In genomic region chr9:131019387-131020239, GRCh38 we compare ENCODE assay signal across 15 cellular contexts. TPM values are rescaled to one million over a fixed set of nuclear protein-coding genes. Genes with fewer than 3 reads are reported as not detected.
DNase-seq lines count a peak whose midpoint lies in the region; ATAC-seq and TF ChIP-seq lines count a peak whose summit lies in the region.
"Had no signal": no experiment of that assay in that cellular context is flagged by ENCODE, and none has a peak within 500 bp of the region (broad histone marks: within the 10 kb centered on the region; RNA-seq: fewer than 3 reads in every experiment).

No MANE protein-coding gene starts in this region.

- H3K27me3 ChIP-seq in right atrium auricular region = no peaks in the 10 kb centered on the region
- H3K27me3 ChIP-seq in adrenal gland = no peaks in the 10 kb centered on the region

- no peak for TF ChIP-seq CTCF in right atrium auricular region (IDR thresholded peaks at IDR 0.05)
- TF ChIP-seq CTCF in adrenal gland (IDR thresholded peaks at IDR 0.05) = no peak
- no peak for TF ChIP-seq CTCF in lower leg skin (IDR thresholded peaks at IDR 0.05)

- H3K9me3 ChIP-seq in right atrium auricular region = no peaks in the 10 kb centered on the region
- H3K9me3 ChIP-seq in adrenal gland (replicated peaks in 1 of 3) = no peaks in the 10 kb centered on the region

- no peak overlapping the region for H3K27ac ChIP-seq in right atrium auricular region
- H3K27ac ChIP-seq in adrenal gland = peak overlapping the region in 2 of 5 donors; percentile 33 to 83

- TF ChIP-seq POLR2A in adrenal gland (IDR thresholded peaks at IDR 0.05) (no peak), lower leg skin (IDR thresholded peaks at IDR 0.05) (no peak)

- DNase-seq in Right ventricle myocardium inferior (ENCODE audit: missing footprints) (no peak), right atrium auricular region (ENCODE audit: low spot score) (no peak), adrenal gland (peak in 4 of 7 donors; percentile 18 to 69 (median 34)), lower leg skin (ENCODE audit: low spot score in 2 of 2) (peak; percentile 59 to 92), ureter (ENCODE audit: low spot score) (peak; percentile 81), NCI-H2029 treated with DMSO at 0.1 percent for 48 hours (lab: John Stamatoyannopoulos, UW) (no peak), NCI-H2196 (lab: John Stamatoyannopoulos, UW; ENCODE audit: unreplicated experiment) (no peak)
- DNase-seq: ACHN; activated CD4-positive, alpha-beta T cell treated with anti-CD3 and anti-CD28 coated beads for 36 hours; activated T-cell treated with anti-CD3 and anti-CD28 coated beads, Interleukin-2, amount 50 U/mL, for 48 hours; H9; immature natural killer cell; NCI-H1105; stimulated activated CD4-positive, alpha-beta T cell treated with anti-CD3 and anti-CD28 coated beads, Interleukin-12 subunit alpha, Interleukin-12 subunit beta, amount 100 ng/mL, for 4 hours had no signal

- ATAC-seq in Right ventricle myocardium inferior (peak; percentile 13), HG02588 (IDR thresholded peaks at IDR 0.05; ENCODE audit: unreplicated experiment) (no peak)
- ATAC-seq: activated CD4-positive, alpha-beta T cell treated with anti-CD3 and anti-CD28 coated beads for 36 hours had no signal

- H3K36me3 ChIP-seq in right atrium auricular region (no peaks in the 10 kb centered on the region), adrenal gland (replicated peaks in 1 of 2) (no peaks in the 10 kb centered on the region)

- intact Hi-C loops in Right ventricle myocardium inferior (cut with DNase I) = no loop called here
- intact Hi-C loops in adrenal gland (cut with DNase I) = no loop called here
- intact Hi-C loops in lower leg skin (cut with DNase I; ENCODE audit: low total_unique reads) = no loop called here

- H3K4me1 ChIP-seq in right atrium auricular region (no peaks in the 10 kb centered on the region), adrenal gland (replicated peaks in 1 of 2) (no peaks in the 10 kb centered on the region)

- WGBS in adrenal gland, 4 donors = 65 to 77% (median 70%) methylated on average over 7 to 15 of the region's 15 CpGs
- WGBS in lower leg skin, 2 donors = 51 to 69% methylated on average over 13 to 15 of the region's 15 CpGs

- H3K4me3 ChIP-seq in right atrium auricular region (no peak overlapping the region), adrenal gland (no peak overlapping the region), lower leg skin (ENCODE audit: low read depth, poor library complexity, severe bottlenecking) (no peak overlapping the region)

RNA-seq across cellular contexts. Expression of gene LAMC3, which starts 10.6 kb away (rescaled TPM):
- total RNA-seq in Right ventricle myocardium inferior = 0.22 TPM
- total RNA-seq in right atrium auricular region = 1 to 10 TPM in 1 of 2 donors, under 1 TPM in 1; 0.56 to 1.6 TPM
- 100 to 1,000 TPM in 1 of 8 donors, 10 to 100 TPM in 7; 18.5 to 125 (median 49.7) TPM for total RNA-seq in adrenal gland
- polyA plus RNA-seq in adrenal gland = 10 to 100 TPM in 2 of 3 donors, 1 to 10 TPM in 1; 3.3 to 85.3 (median 67.0) TPM
- 10 to 100 TPM in 3 of 4 donors, 1 to 10 TPM in 1; 9.1 to 23.0 (median 11.2) TPM for total RNA-seq in lower leg skin
- total RNA-seq in ureter = 50.6 TPM
- polyA plus RNA-seq: immature natural killer cell had no signal

Comparison
In these comparisons a context has a peak if more than half of its experiments do, and no peak if none do; other contexts are left out.
1. DNase-seq: peak in adrenal gland (4 of 7), lower leg skin (2 of 2) and ureter (single experiment); none in Right ventricle myocardium inferior (single experiment), right atrium auricular region (single experiment), NCI-H2029 treated with DMSO at 0.1 percent for 48 hours (single experiment) and NCI-H2196 (single experiment).